ENCODE assay signal across 8 cellular contexts in genomic region chr9:70258692-70259511, GRCh38. TPM values are rescaled to one million over a fixed set of nuclear protein-coding genes. Genes with fewer than 3 reads are reported as not detected.
DNase-seq lines count a peak whose midpoint lies in the region; ATAC-seq and TF ChIP-seq lines count a peak whose summit lies in the region.

TSS of gene SMC5 (plus strand) at chr9:70258978. CDS start at chr9:70259079, 101 bp downstream.

- peak within 1 kb of the TSS; percentile 83 for H2AFZ ChIP-seq in SU-DHL-6 (ENCODE audit: low read depth, low read length, severe bottlenecking)

- peak; percentile 88 for ATAC-seq in HG02763 (IDR thresholded peaks at IDR 0.05; ENCODE audit: unreplicated experiment)
- ATAC-seq in activated naive CD8-positive, alpha-beta T cell treated with anti-CD3 and anti-CD28 coated beads, Interleukin-2, amount 10 ng/mL, durations not matched to agents 7 days and 5 days (ENCODE audit: low read depth), result peak; percentile 92
- peak; percentile 92 for ATAC-seq in thoracic aorta (ENCODE audit: insufficient number of reproducible peaks, low FRiP score, low read depth)

- H3K27me3 ChIP-seq in SU-DHL-6 (ENCODE audit: low read length) (no peaks in the 10 kb centered on the region), thoracic aorta (replicated peaks; ENCODE audit: insufficient read depth) (no peaks in the 10 kb centered on the region)

- peak within 1 kb of the TSS; percentile 51 for H3K27ac ChIP-seq in SU-DHL-6 (ENCODE audit: low read depth, low read length)
- H3K27ac ChIP-seq in thoracic aorta, result peak within 1 kb of the TSS; percentile 91 to 93

- H3K27ac Mint-ChIP-seq in activated naive CD8-positive, alpha-beta T cell treated with anti-CD3 and anti-CD28 coated beads, Interleukin-2, amount 10 ng/mL, durations not matched to agents 7 days and 5 days, result peak within 1 kb of the TSS; percentile 94
- H3K27ac Mint-ChIP-seq in osteocyte (ENCODE audit: unreplicated experiment), result peak within 1 kb of the TSS; percentile 98

- H3K4me3 Mint-ChIP-seq in activated naive CD8-positive, alpha-beta T cell treated with anti-CD3 and anti-CD28 coated beads, Interleukin-2, amount 10 ng/mL, durations not matched to agents 7 days and 5 days, result peak within 1 kb of the TSS; percentile 95
- H3K4me3 Mint-ChIP-seq in osteocyte (ENCODE audit: unreplicated experiment), result peak within 1 kb of the TSS; percentile 97

- H3K4me2 ChIP-seq in SU-DHL-6 (ENCODE audit: low read depth, low read length, poor library complexity, severe bottlenecking), result peak within 1 kb of the TSS; percentile 68

- POLR2A ChIA-PET in activated naive CD8-positive, alpha-beta T cell treated with anti-CD3 and anti-CD28 coated beads, Interleukin-2, amount 10 ng/mL, durations not matched to agents 7 days and 5 days (lab: Charles Lee), result interaction anchor here (0.7 to 2.9 kb wide), 2 partner anchors 126 to 161 kb away, joined by 3 to 23 read pairs; no protein-coding TSS in a partner anchor

- intact Hi-C loops in head of caudate nucleus (cut with DNase I), result loop anchor here (5.0 to 10.0 kb wide), 2 partner anchors 156 to 223 kb away; partner anchors contain the start of gene KLF9

- peak within 1 kb of the TSS; percentile 92 for H3K4me3 ChIP-seq in GM12875 (ENCODE audit: low read depth, low read length)
- peak within 1 kb of the TSS; percentile 76 for H3K4me3 ChIP-seq in SU-DHL-6 (ENCODE audit: insufficient read depth, low read length, poor library complexity, severe bottlenecking)
- peak within 1 kb of the TSS; percentile 85 for H3K4me3 ChIP-seq in thoracic aorta

- H3K9me3 ChIP-seq in SU-DHL-6 (ENCODE audit: insufficient read depth, low read length), result no peaks in the 10 kb centered on the region
- no peaks in the 10 kb centered on the region for H3K9me3 ChIP-seq in thoracic aorta

- peak within 1 kb of the TSS; percentile 88 for H3K9ac ChIP-seq in SU-DHL-6 (ENCODE audit: low read length)

- H3K36me3 Mint-ChIP-seq in activated naive CD8-positive, alpha-beta T cell treated with anti-CD3 and anti-CD28 coated beads, Interleukin-2, amount 10 ng/mL, durations not matched to agents 7 days and 5 days, result peaks cover 28% of the 10 kb centered on the region
- peaks cover 18% of the 10 kb centered on the region for H3K36me3 Mint-ChIP-seq in osteocyte (ENCODE audit: unreplicated experiment)

- H3K4me1 ChIP-seq in thoracic aorta (ENCODE audit: control insufficient read depth in 1 of 2, low read depth in 2 of 2), result peaks cover 38 to 64% of the 10 kb centered on the region in 2 donors

- H3K9me2 ChIP-seq in SU-DHL-6 (replicated peaks; ENCODE audit: insufficient read depth, low read length), result no peaks in the 10 kb centered on the region

- no peaks in the 10 kb centered on the region; the same call in 1 of the 2 replicates for H3F3A ChIP-seq in SU-DHL-6 (ENCODE audit: insufficient read depth)

- H3K4me1 Mint-ChIP-seq in activated naive CD8-positive, alpha-beta T cell treated with anti-CD3 and anti-CD28 coated beads, Interleukin-2, amount 10 ng/mL, durations not matched to agents 7 days and 5 days, result peaks cover 46% of the 10 kb centered on the region
- peaks cover 79% of the 10 kb centered on the region for H3K4me1 Mint-ChIP-seq in osteocyte (ENCODE audit: unreplicated experiment)

- DNase-seq in NCI-H1417 (lab: John Stamatoyannopoulos, UW) (peak; percentile 87 to 97 (median 97)), head of caudate nucleus (peak; percentile 70 to 96 (median 90)), osteocyte (ENCODE audit: extremely low spot score, unreplicated experiment) (peak; percentile 98), thoracic aorta (ENCODE audit: low spot score) (peak; percentile 61)
- DNase-seq in activated naive CD8-positive, alpha-beta T cell treated with anti-CD3 and anti-CD28 coated beads, Interleukin-2, amount 10 ng/mL, durations not matched to agents 7 days and 5 days, result peak; percentile 96

- peaks cover 21% of the 10 kb centered on the region; the same call in 1 of the 2 replicates for H3K36me3 ChIP-seq in SU-DHL-6 (ENCODE audit: low read length)
- peaks cover 3% of the 10 kb centered on the region for H3K36me3 ChIP-seq in thoracic aorta

- peaks cover 20% of the 10 kb centered on the region; the same call in 1 of the 2 replicates for H4K20me1 ChIP-seq in SU-DHL-6 (ENCODE audit: low read depth, low read length)

- no peaks in the 10 kb centered on the region for H3K9me3 Mint-ChIP-seq in activated naive CD8-positive, alpha-beta T cell treated with anti-CD3 and anti-CD28 coated beads, Interleukin-2, amount 10 ng/mL, durations not matched to agents 7 days and 5 days
- no peaks in the 10 kb centered on the region for H3K9me3 Mint-ChIP-seq in osteocyte (ENCODE audit: unreplicated experiment)

- H3K79me2 ChIP-seq in SU-DHL-6 (ENCODE audit: insufficient read depth, low read length), result peaks cover 50% of the 10 kb centered on the region

- no peaks in the 10 kb centered on the region for H3K27me3 Mint-ChIP-seq in activated naive CD8-positive, alpha-beta T cell treated with anti-CD3 and anti-CD28 coated beads, Interleukin-2, amount 10 ng/mL, durations not matched to agents 7 days and 5 days
- no peaks in the 10 kb centered on the region for H3K27me3 Mint-ChIP-seq in osteocyte (ENCODE audit: unreplicated experiment)

- no peak for TF ChIP-seq CTCF in GM12875 (IDR thresholded peaks at IDR 0.05; ENCODE audit: borderline replicate concordance, insufficient read depth, low read depth, low read length)
- TF ChIP-seq CTCF in SU-DHL-6 (IDR thresholded peaks at IDR 0.05; ENCODE audit: insufficient read depth, low read length, poor library complexity, severe bottlenecking), result no peak
- no peak for TF ChIP-seq CTCF in osteocyte (IDR thresholded peaks at IDR 0.05)
- TF ChIP-seq CTCF in thoracic aorta (IDR thresholded peaks at IDR 0.05), result no peak

RNA-seq across cellular contexts. Expression of gene SMC5, which starts in this region (rescaled TPM):
- 10 to 100 TPM; 42.3 to 44.9 TPM for total RNA-seq in activated naive CD8-positive, alpha-beta T cell treated with anti-CD3 and anti-CD28 coated beads, Interleukin-2, amount 10 ng/mL, durations not matched to agents 7 days and 5 days
- total RNA-seq in osteocyte (30.4 and 30.6 TPM in 2 replicates), thoracic aorta (10 to 100 TPM; 22.6 to 46.1 TPM)

Comparison
In these comparisons a context has a peak if more than half of its experiments do, and no peak if none do; other contexts are left out.
1. Peak in every context shown above with its lines: DNase-seq, ATAC-seq, H3K4me3 ChIP-seq and H3K27ac ChIP-seq.